In the genomic region with DNA sequence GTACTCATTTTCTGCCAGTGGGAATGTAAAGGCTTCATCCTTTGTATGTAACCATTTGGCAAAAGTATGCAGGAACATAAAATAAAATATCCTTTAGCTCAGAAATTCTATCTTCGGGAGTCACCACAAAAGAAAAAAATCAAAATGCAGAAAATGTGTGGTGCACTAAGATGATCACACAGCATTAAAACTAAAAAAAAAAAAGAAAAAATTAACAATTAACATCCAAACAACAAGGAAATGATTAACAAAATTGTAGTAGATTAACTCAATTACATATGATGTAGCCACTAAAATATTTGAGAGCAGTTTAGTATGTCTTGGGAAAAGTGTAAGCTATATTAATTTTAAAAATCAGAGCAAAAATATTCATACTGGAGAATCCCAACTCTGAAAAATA, we compare ENCODE assay signal across 17 cellular contexts. TPM values are rescaled to one million over a fixed set of nuclear protein-coding genes. Genes with fewer than 3 reads are reported as not detected.
"Had no signal": no experiment of that assay in that cellular context is flagged by ENCODE, and none has a peak within 500 bp of the region (broad histone marks: within the 10 kb centered on the region; RNA-seq: fewer than 3 reads in every experiment).

No MANE protein-coding gene starts in this region.

RNA-seq across cellular contexts. Expression of gene ACSM2A, which starts 10.6 kb away (rescaled TPM):
- total RNA-seq: activated CD4-positive, alpha-beta memory T cell treated with anti-CD3 and anti-CD28 coated beads, Interleukin-2, amount 10 ng/mL, durations not matched to agents 7 days and 5 days; activated CD4-positive, alpha-beta T cell treated with anti-CD3 and anti-CD28 coated beads, Interleukin-2, amount 10 ng/mL, durations not matched to agents 7 days and 5 days; cardiac muscle cell; dorsolateral prefrontal cortex; heart left ventricle; left ventricle myocardium superior; mammary epithelial cell; mesothelial cell of epicardium; naive thymus-derived CD4-positive, alpha-beta T cell; neural crest cell; sciatic nerve; SJSA1; T-helper 2 cell treated with Interferon-gamma antibody and Interleukin-4, amounts not matched to agents 100 ng/mL and 5 ng/mL, for 36 hours; tibial nerve; urinary bladder; WTC11 had no signal
- polyA plus RNA-seq: cardiac muscle cell; heart left ventricle; mammary epithelial cell; naive thymus-derived CD4-positive, alpha-beta T cell had no signal

RNA-seq across cellular contexts. Expression of gene ACSM5, which starts 31.4 kb away (rescaled TPM):
- total RNA-seq: activated CD4-positive, alpha-beta memory T cell treated with anti-CD3 and anti-CD28 coated beads, Interleukin-2, amount 10 ng/mL, durations not matched to agents 7 days and 5 days; activated CD4-positive, alpha-beta T cell treated with anti-CD3 and anti-CD28 coated beads, Interleukin-2, amount 10 ng/mL, durations not matched to agents 7 days and 5 days; cardiac muscle cell; mammary epithelial cell; mesothelial cell of epicardium; naive thymus-derived CD4-positive, alpha-beta T cell; neural crest cell; SJSA1; T-helper 2 cell treated with Interferon-gamma antibody and Interleukin-4, amounts not matched to agents 100 ng/mL and 5 ng/mL, for 36 hours had no signal
- polyA plus RNA-seq: mammary epithelial cell; naive thymus-derived CD4-positive, alpha-beta T cell had no signal

RNA-seq across cellular contexts. Expression of gene PDILT, which starts 36.2 kb away (rescaled TPM):
- total RNA-seq: activated CD4-positive, alpha-beta memory T cell treated with anti-CD3 and anti-CD28 coated beads, Interleukin-2, amount 10 ng/mL, durations not matched to agents 7 days and 5 days; activated CD4-positive, alpha-beta T cell treated with anti-CD3 and anti-CD28 coated beads, Interleukin-2, amount 10 ng/mL, durations not matched to agents 7 days and 5 days; cardiac muscle cell; dorsolateral prefrontal cortex; heart left ventricle; left ventricle myocardium superior; mammary epithelial cell; mesothelial cell of epicardium; naive thymus-derived CD4-positive, alpha-beta T cell; neural crest cell; sciatic nerve; SJSA1; T-cell; T-helper 2 cell treated with Interferon-gamma antibody and Interleukin-4, amounts not matched to agents 100 ng/mL and 5 ng/mL, for 36 hours; tibial nerve; urinary bladder; WTC11 had no signal
- polyA plus RNA-seq: cardiac muscle cell; heart left ventricle; mammary epithelial cell; naive thymus-derived CD4-positive, alpha-beta T cell; urinary bladder had no signal
